In genomic region chr17:5225668-5226457, GRCh38 we compare ENCODE assay signal across 1 cellular context.
TF ChIP-seq lines count a peak whose summit lies in the region.

No MANE protein-coding gene starts in this region.

TF ChIP-seq in GM12878, 131 proteins besides CTCF, POLR2A, EP300 and RAD21 (continued from another document and continues in another):
- TF ChIP-seq USF1 (IDR thresholded peaks at IDR 0.05; ENCODE audit: borderline replicate concordance, extremely low read length, insufficient read depth, low read depth, low read length) (no peak), CHD2 (IDR thresholded peaks at IDR 0.05; ENCODE audit: borderline replicate concordance, low read depth, low read length) (no peak), MEF2B (IDR thresholded peaks at IDR 0.05; ENCODE audit: partially characterized antibody, poor library complexity, severe bottlenecking) (peak; percentile 98), NRF1 (conservative IDR thresholded peaks at IDR 0.05; ENCODE audit: low read depth, low read length) (no peak), JUNB (IDR thresholded peaks at IDR 0.05) (peak; percentile 88), ZBTB40 (IDR thresholded peaks at IDR 0.05; ENCODE audit: borderline replicate concordance) (no peak), IKZF2 (IDR thresholded peaks at IDR 0.05) (peak; percentile 98), RAD51 (IDR thresholded peaks at IDR 0.05) (no peak), CEBPB (IDR thresholded peaks at IDR 0.05; ENCODE audit: borderline replicate concordance in 1 of 2, low read depth in 2 of 2, low read length in 2 of 2) (no peak), POU2F2 (IDR thresholded peaks at IDR 0.05; ENCODE audit: borderline replicate concordance, low read depth, low read length) (peak; percentile 53; the same call in 1 of the 3 replicates), ESRRA (IDR thresholded peaks at IDR 0.05; ENCODE audit: low read length) (peak; percentile 75; the same call in 1 of the 2 replicates), RUNX3 (IDR thresholded peaks at IDR 0.05; ENCODE audit: low read length) (peak; percentile 77), BCL11A (IDR thresholded peaks at IDR 0.05; ENCODE audit: low read depth, low read length) (peak; percentile 85), CREB1 (IDR thresholded peaks at IDR 0.05; ENCODE audit: low read depth) (peak; percentile 34), HCFC1 (IDR thresholded peaks at IDR 0.05; ENCODE audit: low read length) (no peak), ZNF24 (IDR thresholded peaks at IDR 0.05) (peak; percentile 57; the same call in 1 of the 2 replicates), USF2 (IDR thresholded peaks at IDR 0.05; ENCODE audit: borderline replicate concordance, low read depth, low read length) (no peak), MEF2A (IDR thresholded peaks at IDR 0.05; ENCODE audit: insufficient read depth, low read depth, low read length) (peak; percentile 88), SREBF1 (IDR thresholded peaks at IDR 0.05; ENCODE audit: low read length) (no peak), ATF3 (IDR thresholded peaks at IDR 0.05; ENCODE audit: borderline replicate concordance, extremely low read depth, low read depth, low read length) (no peak), GATAD2B (conservative IDR thresholded peaks at IDR 0.05; ENCODE audit: low read depth) (peak; percentile 88), HDAC2 (IDR thresholded peaks at IDR 0.05) (no peak), PAX5 (IDR thresholded peaks at IDR 0.05; ENCODE audit: borderline replicate concordance, low read depth, low read length) (peak; percentile 24; the same call in 1 of the 2 replicates), TARDBP (IDR thresholded peaks at IDR 0.05; ENCODE audit: borderline replicate concordance) (no peak), PBX3 (IDR thresholded peaks at IDR 0.05; ENCODE audit: insufficient replicate concordance, low read depth, low read length) (peak; percentile 67), IRF4 (IDR thresholded peaks at IDR 0.05; ENCODE audit: low read depth, low read length) (peak; percentile 56), SUZ12 (IDR thresholded peaks at IDR 0.05; ENCODE audit: unreplicated experiment) (no peak), SMAD1 (IDR thresholded peaks at IDR 0.05; ENCODE audit: low read depth, partially characterized antibody) (peak; percentile 88), ZZZ3 (IDR thresholded peaks at IDR 0.05; ENCODE audit: control insufficient read depth, insufficient read length, low read depth) (no peak), CBX5 (IDR thresholded peaks at IDR 0.05; ENCODE audit: low read depth) (no peak), TBL1XR1 (IDR thresholded peaks at IDR 0.05; ENCODE audit: low read depth, low read length) (peak; percentile 73; the same call in 1 of the 2 replicates), SIN3A (IDR thresholded peaks at IDR 0.05; ENCODE audit: low read depth, low read length) (no peak), LARP7 (IDR thresholded peaks at IDR 0.05) (peak; percentile 24; the same call in 1 of the 2 replicates), SMAD5 (IDR thresholded peaks at IDR 0.05; ENCODE audit: low read depth) (peak; percentile 36; the same call in 1 of the 2 replicates), EED (IDR thresholded peaks at IDR 0.05; ENCODE audit: low read depth) (peak; percentile 79; the same call in 1 of the 2 replicates), CUX1 (IDR thresholded peaks at IDR 0.05; ENCODE audit: insufficient replicate concordance, low read depth, low read length) (peak; percentile 95), MYB (IDR thresholded peaks at IDR 0.05; ENCODE audit: borderline replicate concordance, low read depth, low read length) (no peak), CBX3 (IDR thresholded peaks at IDR 0.05; ENCODE audit: borderline replicate concordance, low read depth) (no peak), RCOR1 (conservative IDR thresholded peaks at IDR 0.05; ENCODE audit: low read depth, low read length) (no peak), ATF7 (IDR thresholded peaks at IDR 0.05; ENCODE audit: low read depth) (peak; percentile 89), ASH2L (IDR thresholded peaks at IDR 0.05; ENCODE audit: borderline replicate concordance, low read depth) (no peak), BCL3 (IDR thresholded peaks at IDR 0.05; ENCODE audit: borderline replicate concordance, insufficient read depth, low read depth, low read length, poor library complexity, severe bottlenecking) (peak; percentile 76), SIX5 (IDR thresholded peaks at IDR 0.05; ENCODE audit: low read depth, low read length, severe bottlenecking) (no peak), TCF12 (IDR thresholded peaks at IDR 0.05; ENCODE audit: low read depth, low read length) (peak; percentile 98), MYC (IDR thresholded peaks at IDR 0.05; ENCODE audit: insufficient read depth, insufficient read length, insufficient replicate concordance, low read length, severe bottlenecking) (no peak), ATF2 (IDR thresholded peaks at IDR 0.05; ENCODE audit: low read length) (peak; percentile 67)
